In the genomic region with DNA sequence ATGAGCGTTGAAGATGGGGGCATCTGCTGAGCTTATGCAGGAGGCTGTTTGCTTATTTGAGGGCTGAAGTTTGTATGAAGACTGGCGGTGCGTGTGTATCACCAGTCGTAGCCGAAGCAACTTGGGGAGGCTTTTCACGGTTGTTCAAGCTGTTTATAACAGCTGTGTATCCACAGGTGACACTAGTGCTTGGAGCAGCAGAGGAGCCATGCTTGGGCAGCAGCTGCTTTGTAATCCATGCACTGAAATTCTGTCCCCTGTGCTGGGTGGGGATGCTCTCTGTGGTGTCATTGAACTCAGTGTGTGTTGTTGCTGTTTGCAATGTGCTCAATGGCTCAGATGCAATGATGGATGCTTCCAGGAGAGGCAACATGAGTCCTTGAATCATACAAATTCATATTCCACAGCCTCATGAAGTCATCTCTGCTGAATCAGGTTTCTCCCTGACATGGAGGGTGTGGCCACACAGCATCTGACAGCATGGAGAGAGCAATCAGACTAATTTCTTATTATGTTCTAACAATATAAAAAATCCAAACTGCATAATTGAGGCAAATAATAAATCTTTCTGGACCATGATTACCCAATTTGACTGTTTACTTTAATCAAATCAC, we compare ENCODE assay signal across 1 cellular context.
TF ChIP-seq lines count a peak whose summit lies in the region.

No MANE protein-coding gene starts in this region.

TF ChIP-seq in GM12878, 131 proteins besides CTCF, POLR2A, EP300 and RAD21:
- TF ChIP-seq, protein P1, sequence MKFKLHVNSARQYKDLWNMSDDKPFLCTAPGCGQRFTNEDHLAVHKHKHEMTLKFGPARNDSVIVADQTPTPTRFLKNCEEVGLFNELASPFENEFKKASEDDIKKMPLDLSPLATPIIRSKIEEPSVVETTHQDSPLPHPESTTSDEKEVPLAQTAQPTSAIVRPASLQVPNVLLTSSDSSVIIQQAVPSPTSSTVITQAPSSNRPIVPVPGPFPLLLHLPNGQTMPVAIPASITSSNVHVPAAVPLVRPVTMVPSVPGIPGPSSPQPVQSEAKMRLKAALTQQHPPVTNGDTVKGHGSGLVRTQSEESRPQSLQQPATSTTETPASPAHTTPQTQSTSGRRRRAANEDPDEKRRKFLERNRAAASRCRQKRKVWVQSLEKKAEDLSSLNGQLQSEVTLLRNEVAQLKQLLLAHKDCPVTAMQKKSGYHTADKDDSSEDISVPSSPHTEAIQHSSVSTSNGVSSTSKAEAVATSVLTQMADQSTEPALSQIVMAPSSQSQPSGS (IDR thresholded peaks at IDR 0.05; ENCODE audit: low read length) = no peak
- TF ChIP-seq ZZZ3 (IDR thresholded peaks at IDR 0.05; ENCODE audit: control insufficient read depth, insufficient read length, low read depth) (no peak), SMAD1 (IDR thresholded peaks at IDR 0.05; ENCODE audit: low read depth, partially characterized antibody) (no peak), LARP7 (IDR thresholded peaks at IDR 0.05) (no peak), SIX5 (IDR thresholded peaks at IDR 0.05; ENCODE audit: low read depth, low read length, severe bottlenecking) (no peak), FOXM1 (IDR thresholded peaks at IDR 0.05; ENCODE audit: low read depth, low read length) (no peak), SMARCA5 (IDR thresholded peaks at IDR 0.05) (no peak), CBX3 (IDR thresholded peaks at IDR 0.05; ENCODE audit: borderline replicate concordance, low read depth) (no peak)
- TF ChIP-seq, protein P2, sequence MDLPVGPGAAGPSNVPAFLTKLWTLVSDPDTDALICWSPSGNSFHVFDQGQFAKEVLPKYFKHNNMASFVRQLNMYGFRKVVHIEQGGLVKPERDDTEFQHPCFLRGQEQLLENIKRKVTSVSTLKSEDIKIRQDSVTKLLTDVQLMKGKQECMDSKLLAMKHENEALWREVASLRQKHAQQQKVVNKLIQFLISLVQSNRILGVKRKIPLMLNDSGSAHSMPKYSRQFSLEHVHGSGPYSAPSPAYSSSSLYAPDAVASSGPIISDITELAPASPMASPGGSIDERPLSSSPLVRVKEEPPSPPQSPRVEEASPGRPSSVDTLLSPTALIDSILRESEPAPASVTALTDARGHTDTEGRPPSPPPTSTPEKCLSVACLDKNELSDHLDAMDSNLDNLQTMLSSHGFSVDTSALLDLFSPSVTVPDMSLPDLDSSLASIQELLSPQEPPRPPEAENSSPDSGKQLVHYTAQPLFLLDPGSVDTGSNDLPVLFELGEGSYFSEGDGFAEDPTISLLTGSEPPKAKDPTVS (IDR thresholded peaks at IDR 0.05; ENCODE audit: low read depth, low read length) = no peak
